ENCODE assay signal across 21 cellular contexts in genomic region chr7:57210212-57210611, GRCh38.
"Had no signal": no experiment of that assay in that cellular context is flagged by ENCODE, and none has a peak within 500 bp of the region (broad histone marks: within the 10 kb centered on the region; RNA-seq: fewer than 3 reads in every experiment).

No MANE protein-coding gene starts in this region.

- DNase-seq: KBM-7, MV-4-11, NCI-H1092, NCI-H1105 treated with DMSO at 0.1 percent for 48 hours, NCI-H1417 treated with DMSO at 0.1 percent for 48 hours, NCI-H146, NCI-H187, NCI-H2029, NCI-H2081 treated with DMSO at 0.1 percent for 48 hours, NCI-H2171, NCI-H226, NCI-H446, NCI-H510A, NCI-H524 treated with DMSO at 0.1 percent for 48 hours, NCI-H69, NCI-H774, Right ventricle myocardium superior, RPMI8226, SIG-M5 had no signal

- H3K27ac ChIP-seq: SJSA1, SK-N-MC had no signal

- H3K9me3 ChIP-seq: SJSA1 had no signal

- H3K4me3 ChIP-seq: SJSA1, SK-N-MC had no signal

- H3K4me1 ChIP-seq: SJSA1 had no signal

- H3K36me3 ChIP-seq: SJSA1 had no signal

- H3K27me3 ChIP-seq: SJSA1 had no signal
